Comparison of ENCODE assay signal across 20 cellular contexts in genomic region chr6:147260091-147260490, GRCh38. TPM values are rescaled to one million over a fixed set of nuclear protein-coding genes. Genes with fewer than 3 reads are reported as not detected.
DNase-seq lines count a peak whose midpoint lies in the region; ATAC-seq, FAIRE-seq and TF ChIP-seq lines count a peak whose summit lies in the region.
"Had no signal": no experiment of that assay in that cellular context is flagged by ENCODE, and none has a peak within 500 bp of the region (broad histone marks: within the 10 kb centered on the region; RNA-seq: fewer than 3 reads in every experiment).

No MANE protein-coding gene starts in this region.

- H3K4me1 ChIP-seq in breast epithelium (no peaks in the 10 kb centered on the region), foreskin keratinocyte (no peaks in the 10 kb centered on the region), transverse colon (peaks cover 0 to 24% (median 10%) of the 10 kb centered on the region in 4 donors)

- no peak overlapping the region for H3K27ac Mint-ChIP-seq in MCF 10A (ENCODE audit: low read depth, unreplicated experiment)
- H3K27ac Mint-ChIP-seq: B cell; CD4-positive, alpha-beta T cell had no signal

- no peaks in the 10 kb centered on the region for H3K9me3 Mint-ChIP-seq in MCF 10A (ENCODE audit: unreplicated experiment)
- H3K9me3 Mint-ChIP-seq: CD4-positive, alpha-beta T cell had no signal

- POLR2A ChIA-PET in MCF 10A (lab: Yijun Ruan, JAX): no interaction called here

- H3K27ac ChIP-seq in breast epithelium (no peak overlapping the region), foreskin keratinocyte (no peak overlapping the region), transverse colon (no peak overlapping the region)
- H3K27ac ChIP-seq: GM23248, HL-60 had no signal

- intact Hi-C loops in MCF 10A (cut with micrococcal nuclease) (no loop called here), breast epithelium (cut with DNase I; ENCODE audit: low total_unique reads) (no loop called here), transverse colon (cut with DNase I; ENCODE audit: low total_unique reads) (no loop called here)

- no TSS peak for BruUV-seq in MCF 10A (replicated peaks; lab: Mats Ljungman, UMichigan)

- H3K4me3 Mint-ChIP-seq in MCF 10A (ENCODE audit: unreplicated experiment): no peak overlapping the region
- H3K4me3 Mint-ChIP-seq: B cell; CD4-positive, alpha-beta T cell had no signal

- H3K27me3 ChIP-seq in breast epithelium (no peaks in the 10 kb centered on the region), bronchial epithelial cell (ENCODE audit: control insufficient read depth, insufficient read depth, low read length) (no peaks in the 10 kb centered on the region), foreskin keratinocyte (no peaks in the 10 kb centered on the region), transverse colon (no peaks in the 10 kb centered on the region)

- no peaks in the 10 kb centered on the region for H3K36me3 ChIP-seq in breast epithelium
- no peaks in the 10 kb centered on the region for H3K36me3 ChIP-seq in bronchial epithelial cell (ENCODE audit: control insufficient read depth, insufficient read depth, low read length)
- no peaks in the 10 kb centered on the region for H3K36me3 ChIP-seq in transverse colon

- no peak for FAIRE-seq in bronchial epithelial cell (lab: Jason Lieb, UNC)
- FAIRE-seq: GM12878, GM18507, H54 had no signal

- ATAC-seq in foreskin keratinocyte (peak; percentile 35), HG03039 (IDR thresholded peaks at IDR 0.05; ENCODE audit: unreplicated experiment) (no peak), GM21381 (IDR thresholded peaks at IDR 0.05; ENCODE audit: unreplicated experiment) (no peak)
- ATAC-seq: GM12878, HCT116 had no signal

- in situ Hi-C loops in transverse colon (cut with MboI; ENCODE audit: low pct_ligation_motif_present in 1 of 4, low pct_unique_long_range_greater_than_20kb in 1 of 4, low sequenced_read_pairs in 3 of 4): no loop called here

- peak; percentile 56 for DNase-seq in MCF 10A (ENCODE audit: unreplicated experiment)
- DNase-seq in breast epithelium (ENCODE audit: low spot score in 2 of 2): no peak
- DNase-seq in bronchial epithelial cell (ENCODE audit: low read depth): peak; percentile 29
- DNase-seq in foreskin keratinocyte: peak in 1 of 2 donors; percentile 26
- DNase-seq in erythroblast (lab: John Stamatoyannopoulos, UW): no peak
- no peak for DNase-seq in transverse colon
- DNase-seq: ACHN; C1 segment of cervical spinal cord; Calu3; CD4-positive, alpha-beta T cell; DMS79; GM23248 had no signal

- CTCF ChIA-PET in MCF 10A (lab: Yijun Ruan, JAX): no interaction called here

- peaks cover 5% of the 10 kb centered on the region for H3K4me1 Mint-ChIP-seq in MCF 10A (ENCODE audit: insufficient read depth, unreplicated experiment)
- H3K4me1 Mint-ChIP-seq: B cell had no signal

- TF ChIP-seq POLR2A in breast epithelium (IDR thresholded peaks at IDR 0.05): no peak
- TF ChIP-seq POLR2A in erythroblast (IDR thresholded peaks at IDR 0.05; ENCODE audit: low read length): no peak
- no peak for TF ChIP-seq POLR2A in transverse colon (IDR thresholded peaks at IDR 0.05)

- 90 to 92% methylated on average over 2 of the region's 2 CpGs for WGBS in transverse colon (ENCODE audit: low coverage in 1 of 2), 2 donors

- no peak for TF ChIP-seq EP300 in transverse colon (IDR thresholded peaks at IDR 0.05; ENCODE audit: low read depth)

- peaks cover 15% of the 10 kb centered on the region for H3K36me3 Mint-ChIP-seq in MCF 10A (ENCODE audit: insufficient read depth, unreplicated experiment)

- H3K27me3 Mint-ChIP-seq in MCF 10A (ENCODE audit: insufficient read depth, unreplicated experiment): no peaks in the 10 kb centered on the region
- H3K27me3 Mint-ChIP-seq: B cell; CD4-positive, alpha-beta T cell had no signal

- peaks cover 0 to 6% of the 10 kb centered on the region in 2 donors for H3K9me3 ChIP-seq in breast epithelium
- H3K9me3 ChIP-seq in transverse colon: no peaks in the 10 kb centered on the region

- TF ChIP-seq CTCF in MCF 10A (IDR thresholded peaks at IDR 0.05; ENCODE audit: unreplicated experiment) (no peak), breast epithelium (IDR thresholded peaks at IDR 0.05) (no peak), bronchial epithelial cell (IDR thresholded peaks at IDR 0.05; ENCODE audit: insufficient read depth, low read length, severe bottlenecking) (no peak), foreskin keratinocyte (conservative IDR thresholded peaks at IDR 0.05) (no peak), transverse colon (IDR thresholded peaks at IDR 0.05) (no peak)

- no peak overlapping the region for H3K4me3 ChIP-seq in breast epithelium
- no peak overlapping the region for H3K4me3 ChIP-seq in bronchial epithelial cell (ENCODE audit: low read depth, low read length)
- H3K4me3 ChIP-seq in transverse colon: no peak overlapping the region
- H3K4me3 ChIP-seq: GM12878, GM23248 had no signal

RNA-seq across cellular contexts. Expression of gene STXBP5, which starts 55.9 kb away (rescaled TPM):
- total RNA-seq in MCF 10A (2022) (36.9 and 38.5 TPM in 2 replicates), breast epithelium (10 to 100 TPM; 21.3 to 43.6 (median 26.9) TPM), bronchial epithelial cell (19.2 and 31.7 TPM in 2 replicates), foreskin keratinocyte (20.3 and 22.8 TPM in 2 replicates), transverse colon (10 to 100 TPM; 58.7 to 99.5 (median 85.0) TPM)
- polyA plus RNA-seq in foreskin keratinocyte: 2.5 and 3.6 TPM in 2 replicates

Comparison
In these comparisons a context has a peak if more than half of its experiments do, and no peak if none do; other contexts are left out.
1. DNase-seq: peak in MCF 10A (single experiment) and bronchial epithelial cell (single experiment); none in breast epithelium (0 of 2), erythroblast (0 of 2) and transverse colon (single experiment).